20 cellular contexts compared by ENCODE assay signal in genomic region chr10:11005626-11006427, GRCh38. TPM values are rescaled to one million over a fixed set of nuclear protein-coding genes. Genes with fewer than 3 reads are reported as not detected.
DNase-seq lines count a peak whose midpoint lies in the region; ATAC-seq and TF ChIP-seq lines count a peak whose summit lies in the region.
"Had no signal": no experiment of that assay in that cellular context is flagged by ENCODE, and none has a peak within 500 bp of the region (broad histone marks: within the 10 kb centered on the region; RNA-seq: fewer than 3 reads in every experiment).

No MANE protein-coding gene starts in this region.

- H2AFZ ChIP-seq in neural progenitor cell (replicated peaks), result no peak overlapping the region

- ATAC-seq in GM21717 (IDR thresholded peaks at IDR 0.05; ENCODE audit: unreplicated experiment), result no peak
- ATAC-seq: activated CD8-positive, alpha-beta T cell treated with anti-CD3 and anti-CD28 coated beads for 36 hours; natural killer cell; T-cell had no signal

- H3K4me3 ChIP-seq in astrocyte of the cerebellum (ENCODE audit: low read depth, low read length), result peak overlapping the region; percentile 41
- peak overlapping the region; percentile 26; the same call in 1 of the 2 replicates for H3K4me3 ChIP-seq in iPS-20b (ENCODE audit: low read length)
- no peak overlapping the region for H3K4me3 ChIP-seq in neural progenitor cell
- H3K4me3 ChIP-seq: BLaER1, SJSA1, vagina had no signal

- DNase-seq in astrocyte of the cerebellum (ENCODE audit: low read depth), result no peak
- DNase-seq in neural progenitor cell (ENCODE audit: low spot score), result no peak
- DNase-seq in activated naive CD4-positive, alpha-beta T cell treated with Interleukin-2 at 50 U/mL for 16 hours, result no peak
- DNase-seq in DMS153 (lab: John Stamatoyannopoulos, UW), result no peak
- DNase-seq in GM10266 (ENCODE audit: extremely low spot score), result no peak
- DNase-seq: activated CD4-positive, CD25-positive, alpha-beta regulatory T cell treated with anti-CD3 and anti-CD28 coated beads, Interleukin-2, amount 50 U/mL, for 72 hours; activated CD8-positive, alpha-beta T cell treated with anti-CD3 and anti-CD28 coated beads for 36 hours; activated gamma-delta T cell; H9; natural killer cell; NCI-H1694; NCI-H524 treated with DMSO at 0.1 percent for 48 hours; T-cell had no signal

- no peak overlapping the region for H3K9ac ChIP-seq in iPS-20b (ENCODE audit: low read depth, low read length)
- no peak overlapping the region for H3K9ac ChIP-seq in neural progenitor cell
- H3K9ac ChIP-seq: BLaER1 had no signal

- H3K9me3 ChIP-seq in iPS-20b (ENCODE audit: insufficient read depth, low read depth, low read length) (no peaks in the 10 kb centered on the region), neural progenitor cell (ENCODE audit: low read depth) (no peaks in the 10 kb centered on the region)
- H3K9me3 ChIP-seq: BLaER1, SJSA1, vagina had no signal

- H3F3A ChIP-seq in neural progenitor cell (ENCODE audit: low read depth), result no peaks in the 10 kb centered on the region

- no peaks in the 10 kb centered on the region for H3K27me3 ChIP-seq in iPS-20b (ENCODE audit: insufficient read depth, low read length)
- H3K27me3 ChIP-seq in neural progenitor cell, result no peaks in the 10 kb centered on the region
- H3K27me3 ChIP-seq: BLaER1, SJSA1, vagina had no signal

- TF ChIP-seq CTCF in astrocyte of the cerebellum (IDR thresholded peaks at IDR 0.05; ENCODE audit: low read depth, low read length, missing control alignments) (no peak), neural progenitor cell (IDR thresholded peaks at IDR 0.05) (no peak), GM10266 (IDR thresholded peaks at IDR 0.05; ENCODE audit: control insufficient read depth, insufficient read depth, low read depth, missing control alignments) (no peak)

- peaks cover 3% of the 10 kb centered on the region for H3K9me3 Mint-ChIP-seq in neural progenitor cell
- H3K9me3 Mint-ChIP-seq: activated CD8-positive, alpha-beta T cell treated with anti-CD3 and anti-CD28 coated beads for 36 hours; dendritic cell treated with granulocyte-macrophage colony-stimulating factor and Interleukin-4, amounts not matched to agents 40 ng/mL and 50 ng/mL, for 4 days; H9; natural killer cell; T-cell had no signal

- in situ Hi-C loops in astrocyte of the cerebellum (cut with HindIII; ENCODE audit: low sequenced_read_pairs), result no loop called here

- H3K27ac ChIP-seq in iPS-20b (ENCODE audit: low read length), result no peak overlapping the region
- H3K27ac ChIP-seq in neural progenitor cell, result no peak overlapping the region
- peak overlapping the region; percentile 83 for H3K27ac ChIP-seq in temporal lobe (ENCODE audit: low read depth, low read length)
- H3K27ac ChIP-seq: BLaER1, SJSA1, vagina had no signal

- peaks cover 68% of the 10 kb centered on the region for H3K4me1 Mint-ChIP-seq in neural progenitor cell
- H3K4me1 Mint-ChIP-seq: natural killer cell had no signal

- no peaks in the 10 kb centered on the region for H3K36me3 Mint-ChIP-seq in neural progenitor cell
- H3K36me3 Mint-ChIP-seq: natural killer cell had no signal

- H3K36me3 ChIP-seq in iPS-20b (ENCODE audit: insufficient read depth, low read depth, low read length), result no peaks in the 10 kb centered on the region
- no peaks in the 10 kb centered on the region for H3K36me3 ChIP-seq in neural progenitor cell
- H3K36me3 ChIP-seq: BLaER1, SJSA1, vagina had no signal

- H3K27me3 Mint-ChIP-seq in neural progenitor cell (ENCODE audit: insufficient read depth, low read depth), result peaks cover 3% of the 10 kb centered on the region

- H4K20me1 ChIP-seq in neural progenitor cell (ENCODE audit: low read depth), result no peaks in the 10 kb centered on the region
- H4K20me1 ChIP-seq: BLaER1 had no signal

- H3K4me2 ChIP-seq in neural progenitor cell, result peak overlapping the region; percentile 34
- H3K4me2 ChIP-seq: BLaER1 had no signal

- H3K27ac Mint-ChIP-seq in neural progenitor cell, result peak overlapping the region; percentile 95
- H3K27ac Mint-ChIP-seq: activated CD8-positive, alpha-beta T cell treated with anti-CD3 and anti-CD28 coated beads for 36 hours; dendritic cell treated with granulocyte-macrophage colony-stimulating factor and Interleukin-4, amounts not matched to agents 40 ng/mL and 50 ng/mL, for 4 days; natural killer cell; T-cell had no signal

- no peaks in the 10 kb centered on the region for H3K79me2 ChIP-seq in neural progenitor cell (ENCODE audit: low read depth)

- peak overlapping the region; percentile 87 for H3K4me3 Mint-ChIP-seq in neural progenitor cell
- H3K4me3 Mint-ChIP-seq: activated CD8-positive, alpha-beta T cell treated with anti-CD3 and anti-CD28 coated beads for 36 hours; dendritic cell treated with granulocyte-macrophage colony-stimulating factor and Interleukin-4, amounts not matched to agents 40 ng/mL and 50 ng/mL, for 4 days; H9; natural killer cell; T-cell had no signal

- H3K4me1 ChIP-seq in iPS-20b (ENCODE audit: insufficient read depth, low read length) (no peaks in the 10 kb centered on the region), neural progenitor cell (peaks cover 15% of the 10 kb centered on the region)
- H3K4me1 ChIP-seq: BLaER1, SJSA1, vagina had no signal

RNA-seq across cellular contexts. Expression of gene CELF2, which starts 11.8 kb away (rescaled TPM):
- 31.6 and 33.8 TPM in 2 replicates for total RNA-seq in neural progenitor cell (ENCODE audit: low replicate concordance)
- 129 TPM for total RNA-seq in temporal lobe
- total RNA-seq: SJSA1 had no signal
